8 cellular contexts compared by ENCODE assay signal in genomic region chr9:129665008-129665771, GRCh38. TPM values are rescaled to one million over a fixed set of nuclear protein-coding genes. Genes with fewer than 3 reads are reported as not detected.
DNase-seq lines count a peak whose midpoint lies in the region; ATAC-seq and TF ChIP-seq lines count a peak whose summit lies in the region.

Gene PRRX2, plus strand, starts transcription at chr9:129665647. Its CDS starts 221 bp downstream, at chr9:129665868.

- H3K36me3 Mint-ChIP-seq in activated CD4-positive, alpha-beta T cell treated with anti-CD3 and anti-CD28 coated beads for 36 hours (ENCODE audit: low read depth), result no peaks in the 10 kb centered on the region
- H3K36me3 Mint-ChIP-seq in endodermal cell (ENCODE audit: low read depth), result no peaks in the 10 kb centered on the region

- no peaks in the 10 kb centered on the region for H3K9me3 Mint-ChIP-seq in activated CD4-positive, alpha-beta T cell treated with anti-CD3 and anti-CD28 coated beads for 36 hours (ENCODE audit: low read depth)
- H3K9me3 Mint-ChIP-seq in endodermal cell, result no peaks in the 10 kb centered on the region

- DNase-seq in GM10266 (ENCODE audit: extremely low spot score) (peak; percentile 51), endodermal cell (peak; percentile 85)
- DNase-seq in activated CD4-positive, alpha-beta T cell treated with anti-CD3 and anti-CD28 coated beads for 36 hours, result peak; percentile 63

- H3K4me3 Mint-ChIP-seq in activated CD4-positive, alpha-beta T cell treated with anti-CD3 and anti-CD28 coated beads for 36 hours, result peak within 1 kb of the TSS; percentile 39
- peak within 1 kb of the TSS; percentile 46 for H3K4me3 Mint-ChIP-seq in endodermal cell

- peak within 1 kb of the TSS; percentile 61 for H2AFZ ChIP-seq in neuron (ENCODE audit: low read depth, low read length)

- CTCF ChIA-PET in activated CD4-positive, alpha-beta T cell treated with anti-CD3 and anti-CD28 coated beads for 36 hours (lab: Charles Lee), result interaction anchor here (0.6 to 1.3 kb wide), 2 partner anchors 40 to 533 kb away, joined by 3 read pairs; no protein-coding TSS in a partner anchor

- POLR2A ChIA-PET in activated CD4-positive, alpha-beta T cell treated with anti-CD3 and anti-CD28 coated beads for 36 hours (lab: Charles Lee), result interaction anchor here (1.0 kb wide), 1 partner anchor 9 kb away, joined by 3 read pairs; no protein-coding TSS in a partner anchor

- H3K4me3 ChIP-seq in endodermal cell (ENCODE audit: low read length), result no peak within 1 kb of the TSS
- no peak within 1 kb of the TSS for H3K4me3 ChIP-seq in neuron (ENCODE audit: low read length)

- no peak within 1 kb of the TSS for H3K9ac ChIP-seq in endodermal cell (ENCODE audit: extremely low read depth, low read length, poor library complexity, severe bottlenecking)

- intact Hi-C loops in activated CD4-positive, alpha-beta T cell treated with anti-CD3 and anti-CD28 coated beads for 36 hours (cut with DNase I, micrococcal nuclease), result no loop called here

- H3K4me1 ChIP-seq in endodermal cell (ENCODE audit: control insufficient read depth, insufficient read depth, low read length), result no peaks in the 10 kb centered on the region
- H3K4me1 ChIP-seq in neuron (ENCODE audit: insufficient read depth, low read length), result peaks cover 2% of the 10 kb centered on the region

- no peaks in the 10 kb centered on the region for H3K9me3 ChIP-seq in endodermal cell (ENCODE audit: control insufficient read depth, low read length)
- no peaks in the 10 kb centered on the region for H3K9me3 ChIP-seq in neuron (ENCODE audit: low read length)

- H3K36me3 ChIP-seq in endodermal cell (ENCODE audit: control insufficient read depth, insufficient read depth, low read length) (no peaks in the 10 kb centered on the region), neuron (ENCODE audit: insufficient read depth, low read length) (no peaks in the 10 kb centered on the region)

- peaks cover 52% of the 10 kb centered on the region for H3K27me3 ChIP-seq in endodermal cell (ENCODE audit: control insufficient read depth, insufficient read depth, low read length, poor library complexity, severe bottlenecking)
- H3K27me3 ChIP-seq in neuron (ENCODE audit: insufficient read depth, low read length), result peaks cover 56% of the 10 kb centered on the region

- ATAC-seq in activated CD4-positive, alpha-beta T cell treated with anti-CD3 and anti-CD28 coated beads for 36 hours, result peak; percentile 70
- no peak for ATAC-seq in GM19455 (IDR thresholded peaks at IDR 0.05; ENCODE audit: unreplicated experiment)
- no peak for ATAC-seq in HG03135 (IDR thresholded peaks at IDR 0.05; ENCODE audit: unreplicated experiment)
- ATAC-seq in HG03520 (IDR thresholded peaks at IDR 0.05; ENCODE audit: unreplicated experiment), result no peak
- no peak for ATAC-seq in GM19035 (IDR thresholded peaks at IDR 0.05; ENCODE audit: unreplicated experiment)

- no peak within 1 kb of the TSS for H3K27ac Mint-ChIP-seq in activated CD4-positive, alpha-beta T cell treated with anti-CD3 and anti-CD28 coated beads for 36 hours
- H3K27ac Mint-ChIP-seq in endodermal cell, result no peak within 1 kb of the TSS

- peaks cover 8% of the 10 kb centered on the region for H3K27me3 Mint-ChIP-seq in activated CD4-positive, alpha-beta T cell treated with anti-CD3 and anti-CD28 coated beads for 36 hours
- H3K27me3 Mint-ChIP-seq in endodermal cell (ENCODE audit: insufficient read depth), result peaks cover 51% of the 10 kb centered on the region

- no peak for TF ChIP-seq CTCF in GM10266 (IDR thresholded peaks at IDR 0.05; ENCODE audit: control insufficient read depth, insufficient read depth, low read depth, missing control alignments)
- no peak for TF ChIP-seq CTCF in endodermal cell (conservative IDR thresholded peaks at IDR 0.05)

- 2 to 5% methylated on average over 7 to 57 of the region's 60 CpGs for WGBS in endodermal cell (ENCODE audit: insufficient coverage in 1 of 2, insufficient read length in 1 of 2), 2 experiments

- no peak within 1 kb of the TSS for H3K27ac ChIP-seq in endodermal cell (ENCODE audit: low read depth, low read length)

- H3K4me1 Mint-ChIP-seq in activated CD4-positive, alpha-beta T cell treated with anti-CD3 and anti-CD28 coated beads for 36 hours, result no peaks in the 10 kb centered on the region
- H3K4me1 Mint-ChIP-seq in endodermal cell, result peaks cover 7% of the 10 kb centered on the region

RNA-seq across cellular contexts. Expression of gene PRRX2, which starts in this region (rescaled TPM):
- under 1 TPM; 0.49 to 0.57 TPM for total RNA-seq in activated CD4-positive, alpha-beta T cell treated with anti-CD3 and anti-CD28 coated beads for 36 hours
- total RNA-seq in endodermal cell, result 1 to 10 TPM; 1.0 to 3.8 TPM
- 5.4 TPM for polyA plus RNA-seq in endodermal cell (2013, experiment 1 of 2)
- polyA plus RNA-seq in endodermal cell (2013, experiment 2 of 2), result 6.0 TPM

Comparison
In these comparisons a context has a peak if more than half of its experiments do, and no peak if none do; other contexts are left out.
1. Peak in DNase-seq and ATAC-seq in activated CD4-positive, alpha-beta T cell treated with anti-CD3 and anti-CD28 coated beads for 36 hours; RNA of the gene not detected or under 1 TPM.